In the genomic region with DNA sequence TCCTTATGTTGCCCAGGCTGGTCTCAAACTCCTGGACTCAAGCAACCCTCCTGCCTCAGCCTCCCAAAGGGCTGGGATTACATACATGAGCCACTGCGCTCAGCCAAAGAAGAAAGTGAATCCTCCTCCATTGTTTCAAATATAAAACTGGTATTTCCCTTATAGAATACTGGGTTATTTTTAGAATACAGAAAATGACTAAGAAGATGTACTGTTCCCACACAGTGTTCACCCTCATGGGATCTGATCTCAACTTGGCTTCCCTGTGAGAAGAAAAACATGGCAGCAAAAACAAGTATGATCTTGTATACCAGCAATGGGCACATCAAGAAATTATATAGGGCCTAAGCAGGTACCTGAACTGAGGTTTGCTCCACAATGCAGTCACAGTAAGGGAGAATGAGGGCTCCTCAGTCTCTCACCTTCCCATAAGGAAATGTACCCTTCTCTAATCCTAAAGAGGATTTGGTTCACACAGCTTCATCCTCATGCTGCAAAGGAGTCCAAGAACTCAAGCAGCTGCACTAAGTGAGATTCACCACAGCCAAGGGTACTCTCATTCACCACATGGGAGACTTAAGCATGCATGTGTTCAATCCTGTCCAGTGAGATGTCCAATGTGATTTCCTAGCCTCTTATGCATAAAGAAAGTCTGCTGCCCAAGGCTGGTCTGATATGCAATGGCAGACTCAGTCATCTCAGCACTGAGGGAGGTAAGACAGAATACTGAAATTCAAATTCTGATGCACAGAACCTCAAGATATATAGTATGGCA, we compare ENCODE assay signal across 16 cellular contexts. TPM values are rescaled to one million over a fixed set of nuclear protein-coding genes. Genes with fewer than 3 reads are reported as not detected.
DNase-seq lines count a peak whose midpoint lies in the region; ATAC-seq and TF ChIP-seq lines count a peak whose summit lies in the region.
"Had no signal": no experiment of that assay in that cellular context is flagged by ENCODE, and none has a peak within 500 bp of the region (broad histone marks: within the 10 kb centered on the region; RNA-seq: fewer than 3 reads in every experiment).

No MANE protein-coding gene starts in this region.

- CTCF ChIA-PET in activated CD8-positive, alpha-beta memory T cell treated with anti-CD3 and anti-CD28 coated beads, Interleukin-2, amount 10 ng/mL, durations not matched to agents 7 days and 5 days (lab: Charles Lee) = interaction anchor here (1.0 to 1.2 kb wide), 2 partner anchors 26 to 135 kb away, joined by 3 read pairs; no protein-coding TSS in a partner anchor

- H3K4me1 ChIP-seq in tibial nerve = no peaks in the 10 kb centered on the region
- H3K4me1 ChIP-seq: upper lobe of right lung had no signal

- intact Hi-C loops in dorsolateral prefrontal cortex (cut with DNase I) = no loop called here

- TF ChIP-seq EP300 in tibial nerve (IDR thresholded peaks at IDR 0.05) = no peak

- WGBS in tibial nerve, 2 donors = 83 to 84% methylated on average over 1 of the region's 1 CpG

- peak overlapping the region in 39 of 59 donors; percentile 1 to 83 (median 43) for H3K27ac ChIP-seq in dorsolateral prefrontal cortex
- H3K27ac ChIP-seq in tibial nerve = no peak overlapping the region
- H3K27ac ChIP-seq: upper lobe of right lung had no signal

- DNase-seq in activated CD8-positive, alpha-beta memory T cell treated with anti-CD3 and anti-CD28 coated beads, Interleukin-2, amount 10 ng/mL, durations not matched to agents 7 days and 5 days = no peak
- no peak for DNase-seq in activated CD8-positive, alpha-beta memory T cell treated with anti-CD3 and anti-CD28 coated beads for 24 hours
- peak; percentile 14 for DNase-seq in SK-MEL-5 (ENCODE audit: low read depth, low spot score)
- no peak for DNase-seq in dorsolateral prefrontal cortex
- DNase-seq in skeletal muscle cell (ENCODE audit: low read depth) = peak; percentile 56
- DNase-seq in NCI-H748 treated with DMSO at 0.1 percent for 48 hours (lab: John Stamatoyannopoulos, UW) = no peak
- no peak for DNase-seq in tibial nerve (ENCODE audit: low spot score in 2 of 2)
- DNase-seq: activated CD4-positive, alpha-beta T cell treated with anti-CD3 and anti-CD28 coated beads for 1 hour; activated effector memory CD4-positive, alpha-beta T cell treated with Interleukin-2 at 50 U/mL for 16 hours; erythroblast; mesendoderm; NCI-H524; RPMI8226; upper lobe of right lung had no signal

- ATAC-seq in activated CD8-positive, alpha-beta memory T cell treated with anti-CD3 and anti-CD28 coated beads, Interleukin-2, amount 10 ng/mL, durations not matched to agents 7 days and 5 days = no peak
- ATAC-seq in HG03565 (IDR thresholded peaks at IDR 0.05; ENCODE audit: unreplicated experiment) = no peak
- ATAC-seq: upper lobe of right lung had no signal

- no peaks in the 10 kb centered on the region for H3K27me3 ChIP-seq in dorsolateral prefrontal cortex
- H3K27me3 ChIP-seq in tibial nerve = no peaks in the 10 kb centered on the region
- H3K27me3 ChIP-seq: upper lobe of right lung had no signal

- H3K4me3 ChIP-seq in dorsolateral prefrontal cortex (no peak overlapping the region), skeletal muscle cell (ENCODE audit: low read depth, low read length) (no peak overlapping the region), tibial nerve (no peak overlapping the region)
- H3K4me3 ChIP-seq: upper lobe of right lung had no signal

- H3K4me3 Mint-ChIP-seq in activated CD8-positive, alpha-beta memory T cell treated with anti-CD3 and anti-CD28 coated beads, Interleukin-2, amount 10 ng/mL, durations not matched to agents 7 days and 5 days = no peak overlapping the region
- H3K4me3 Mint-ChIP-seq: T-helper 1 cell treated with Interleukin-12 subunit alpha and Interleukin-12 subunit beta and Interleukin-4 antibody, amounts not matched to agents 30 μg/mL and 1 μg/mL, for 36 hours had no signal

- in situ Hi-C loops in SK-MEL-5 (cut with HindIII; ENCODE audit: low pct_unique_long_range_greater_than_20kb, low sequenced_read_pairs) = no loop called here

- no peaks in the 10 kb centered on the region for H3K4me1 Mint-ChIP-seq in activated CD8-positive, alpha-beta memory T cell treated with anti-CD3 and anti-CD28 coated beads, Interleukin-2, amount 10 ng/mL, durations not matched to agents 7 days and 5 days

- TF ChIP-seq CTCF in dorsolateral prefrontal cortex (IDR thresholded peaks at IDR 0.05 in 54 of 56, conservative IDR thresholded peaks at IDR 0.05 in 2 of 56; ENCODE audit: low read depth in 1 of 56, partially characterized antibody in 56 of 56) (no peak), tibial nerve (IDR thresholded peaks at IDR 0.05) (no peak)

- H3K27me3 Mint-ChIP-seq in activated CD8-positive, alpha-beta memory T cell treated with anti-CD3 and anti-CD28 coated beads, Interleukin-2, amount 10 ng/mL, durations not matched to agents 7 days and 5 days = no peaks in the 10 kb centered on the region

- peaks cover 36% of the 10 kb centered on the region for H3K36me3 Mint-ChIP-seq in activated CD8-positive, alpha-beta memory T cell treated with anti-CD3 and anti-CD28 coated beads, Interleukin-2, amount 10 ng/mL, durations not matched to agents 7 days and 5 days

- TF ChIP-seq POLR2A in tibial nerve (IDR thresholded peaks at IDR 0.05) = no peak

- peak overlapping the region; percentile 52 for H3K27ac Mint-ChIP-seq in activated CD8-positive, alpha-beta memory T cell treated with anti-CD3 and anti-CD28 coated beads, Interleukin-2, amount 10 ng/mL, durations not matched to agents 7 days and 5 days
- H3K27ac Mint-ChIP-seq: T-helper 1 cell treated with Interleukin-12 subunit alpha and Interleukin-12 subunit beta and Interleukin-4 antibody, amounts not matched to agents 30 μg/mL and 1 μg/mL, for 36 hours had no signal

- no peaks in the 10 kb centered on the region for H3K9me3 Mint-ChIP-seq in activated CD8-positive, alpha-beta memory T cell treated with anti-CD3 and anti-CD28 coated beads, Interleukin-2, amount 10 ng/mL, durations not matched to agents 7 days and 5 days (ENCODE audit: low read depth)
- H3K9me3 Mint-ChIP-seq: T-helper 1 cell treated with Interleukin-12 subunit alpha and Interleukin-12 subunit beta and Interleukin-4 antibody, amounts not matched to agents 30 μg/mL and 1 μg/mL, for 36 hours had no signal

- H3K36me3 ChIP-seq in tibial nerve = peaks cover 0 to 92% (median 14%) of the 10 kb centered on the region in 3 donors

- no peaks in the 10 kb centered on the region for H3K9me3 ChIP-seq in tibial nerve
- H3K9me3 ChIP-seq: upper lobe of right lung had no signal

RNA-seq across cellular contexts. Expression of a gene that starts 25.8 kb away (rescaled TPM):
- total RNA-seq in activated CD8-positive, alpha-beta memory T cell treated with anti-CD3 and anti-CD28 coated beads, Interleukin-2, amount 10 ng/mL, durations not matched to agents 7 days and 5 days = 10 to 100 TPM; 79.9 to 84.5 TPM
- 11.8 and 12.4 TPM in 2 replicates for total RNA-seq in SK-MEL-5 (2014; rRNA removed; shearing (Covaris generic))
- polyA plus RNA-seq in SK-MEL-5 (2015; cell fraction: cytosol; rRNA removed) = 21.2 and 27.3 TPM in 2 replicates
- polyA plus RNA-seq in SK-MEL-5 (2015; cell fraction: nucleus; rRNA removed) = 63.5 and 73.1 TPM in 2 replicates
- 10 to 100 TPM; 57.2 to 94.0 (median 74.4) TPM for total RNA-seq in dorsolateral prefrontal cortex
- total RNA-seq in tibial nerve = 10 to 100 TPM; 33.7 to 49.8 (median 46.0) TPM

RNA-seq across cellular contexts. Expression of a gene that starts 37.1 kb away (rescaled TPM):
- total RNA-seq in activated CD8-positive, alpha-beta memory T cell treated with anti-CD3 and anti-CD28 coated beads, Interleukin-2, amount 10 ng/mL, durations not matched to agents 7 days and 5 days = 1 to 10 TPM; 7.0 to 7.1 TPM
- total RNA-seq in SK-MEL-5 (2014; rRNA removed; shearing (Covaris generic)) = 1.7 and 2.1 TPM in 2 replicates
- polyA plus RNA-seq in SK-MEL-5 (2015; cell fraction: cytosol; rRNA removed) = 2.3 and 2.6 TPM in 2 replicates
- 8.1 and 16.9 TPM in 2 replicates for polyA plus RNA-seq in SK-MEL-5 (2015; cell fraction: nucleus; rRNA removed)
- total RNA-seq in dorsolateral prefrontal cortex = 10 to 100 TPM in 66 of 120 experiments, 1 to 10 TPM in 54; 5.5 to 19.4 (median 10.3) TPM
- total RNA-seq in tibial nerve = 1 to 10 TPM; 2.6 to 3.3 (median 3.0) TPM

RNA-seq across cellular contexts. Expression of a gene that starts 44.1 kb away (rescaled TPM):
- total RNA-seq in activated CD8-positive, alpha-beta memory T cell treated with anti-CD3 and anti-CD28 coated beads, Interleukin-2, amount 10 ng/mL, durations not matched to agents 7 days and 5 days = 100 to 1,000 TPM in 1 of 2 experiments, 10 to 100 TPM in 1; 76.9 to 112 TPM
- 28.7 and 29.0 TPM in 2 replicates for total RNA-seq in SK-MEL-5 (2014; rRNA removed; shearing (Covaris generic))
- polyA plus RNA-seq in SK-MEL-5 (2015; cell fraction: cytosol; rRNA removed) = 63.2 and 91.3 TPM in 2 replicates
- polyA plus RNA-seq in SK-MEL-5 (2015; cell fraction: nucleus; rRNA removed) = 9.7 and 15.9 TPM in 2 replicates
- total RNA-seq in dorsolateral prefrontal cortex = 100 to 1,000 TPM in 116 of 120 experiments, 10 to 100 TPM in 4; 82.0 to 191 (median 135) TPM
- total RNA-seq in tibial nerve = 100 to 1,000 TPM; 217 to 359 (median 310) TPM

Comparison
In these comparisons a context has a peak if more than half of its experiments do, and no peak if none do; other contexts are left out.
1. DNase-seq: peak in SK-MEL-5 (single experiment) and skeletal muscle cell (single experiment); none in activated CD8-positive, alpha-beta memory T cell treated with anti-CD3 and anti-CD28 coated beads, Interleukin-2, amount 10 ng/mL, durations not matched to agents 7 days and 5 days (single experiment), activated CD8-positive, alpha-beta memory T cell treated with anti-CD3 and anti-CD28 coated beads for 24 hours (single experiment), dorsolateral prefrontal cortex (0 of 10), NCI-H748 treated with DMSO at 0.1 percent for 48 hours (single experiment) and tibial nerve (0 of 2).
2. H3K27ac ChIP-seq: peak in dorsolateral prefrontal cortex (39 of 59); none in tibial nerve (0 of 4).